Comparison of ENCODE assay signal across 8 cellular contexts in the genomic region with DNA sequence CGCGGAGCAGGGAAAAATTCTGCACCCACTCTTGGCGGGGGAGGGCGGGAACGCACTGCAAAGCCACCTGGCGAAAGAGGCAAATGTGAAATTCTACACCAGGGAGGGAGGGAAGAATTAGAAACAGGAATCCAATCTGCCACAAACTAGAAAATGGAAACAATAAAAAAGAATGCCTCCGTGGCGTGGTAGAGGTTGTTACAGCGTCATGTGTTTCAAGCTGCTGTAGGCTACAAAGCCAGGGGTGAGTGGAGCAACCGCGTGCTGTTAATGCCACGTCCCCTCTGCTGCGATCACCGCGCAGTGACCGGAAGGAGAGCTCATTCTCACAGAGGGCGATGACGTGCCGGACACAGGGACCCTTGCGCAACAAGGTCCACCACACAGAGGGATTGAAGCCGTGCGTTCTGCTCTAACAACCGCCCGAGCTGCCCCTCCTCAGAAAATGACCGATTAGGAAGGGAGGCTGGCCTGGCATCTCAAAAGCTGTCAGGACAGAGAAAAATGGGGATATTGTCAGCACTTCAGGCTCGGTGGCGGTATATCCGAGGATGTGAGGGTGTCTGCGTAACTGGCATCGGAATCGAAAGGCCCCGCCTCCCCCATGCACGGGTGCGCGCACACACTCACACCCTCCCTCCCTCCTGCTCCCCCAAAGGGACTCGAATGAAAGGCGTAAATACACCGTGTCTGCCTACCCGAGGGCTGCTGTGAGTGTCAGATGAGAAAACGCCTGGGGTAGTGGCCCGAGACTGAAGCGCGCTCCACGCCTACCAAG.
DNase-seq lines count a peak whose midpoint lies in the region; ATAC-seq, FAIRE-seq and TF ChIP-seq lines count a peak whose summit lies in the region.

No MANE protein-coding gene starts in this region.

- in situ Hi-C loops in HepG2 (cut with HindIII; ENCODE audit: extremely low pct_ligation_motif_present, low pct_unique_long_range_greater_than_20kb) = no loop called here

- TF ChIP-seq POLR2A in HepG2 (IDR thresholded peaks at IDR 0.05; ENCODE audit: insufficient read depth in 1 of 2, low read depth in 2 of 2, low read length in 2 of 2) = no peak

- H3K27me3 ChIP-seq in BJ (ENCODE audit: control insufficient read depth, insufficient read depth, low read length) (peaks cover 14% of the 10 kb centered on the region), HepG2 (ENCODE audit: control insufficient read depth in 1 of 2, insufficient read depth in 2 of 2, low read length in 2 of 2) (peaks cover 6 to 74% of the 10 kb centered on the region in 2 experiments; a peak in 4 of 5 replicates)

- no peaks in the 10 kb centered on the region for H3K79me2 ChIP-seq in HepG2 (ENCODE audit: insufficient read depth, low read length)

- peaks cover 13% of the 10 kb centered on the region for H3K4me1 ChIP-seq in HepG2 (ENCODE audit: insufficient read depth, low read length)

- TF ChIP-seq EP300 in HepG2 (IDR thresholded peaks at IDR 0.05; ENCODE audit: low read depth in 2 of 2, low read length in 2 of 2) = no peak
- TF ChIP-seq EP300 in HepG2 (CRISPR knock-in tag; IDR thresholded peaks at IDR 0.05; ENCODE audit: borderline replicate concordance) = no peak

- BruUV-seq in HepG2 (replicated peaks; lab: Mats Ljungman, UMichigan) = no TSS peak

- H3K4me3 ChIP-seq in BJ (ENCODE audit: low read depth, low read length) (peak overlapping the region; percentile 55), HepG2 (replicated peaks in 1 of 3; ENCODE audit: insufficient read depth in 1 of 3, low read depth in 2 of 3, low read length in 3 of 3) (peak overlapping the region; percentile 5 to 52 (median 11); a peak in 3 of 6 replicates)

- H4K20me1 ChIP-seq in HepG2 (ENCODE audit: insufficient read depth, low read length) = no peaks in the 10 kb centered on the region

- CTCF ChIA-PET in BJ (lab: Yijun Ruan, JAX) = interaction anchor here (1.4 kb wide), 1 partner anchor 75 kb away, joined by 3 read pairs; no protein-coding TSS in a partner anchor
- CTCF ChIA-PET in HepG2 (lab: Yijun Ruan, JAX; ENCODE audit: low intra/inter-chr PET ratio, low total read pairs) = no interaction called here

- no peak for TF ChIP-seq RAD21 in HepG2 (CRISPR knock-in tag; IDR thresholded peaks at IDR 0.05)

- H3K36me3 ChIP-seq in BJ (ENCODE audit: control insufficient read depth, insufficient read depth, low read length) = no peaks in the 10 kb centered on the region
- H3K36me3 ChIP-seq in HepG2 (replicated peaks in 1 of 2; ENCODE audit: control insufficient read depth in 1 of 2, insufficient read depth in 2 of 2, low read length in 2 of 2) = no peaks in the 10 kb centered on the region

- no peak for TF ChIP-seq CTCF in BJ (IDR thresholded peaks at IDR 0.05; ENCODE audit: insufficient read depth, low read depth, low read length)
- no peak for TF ChIP-seq CTCF in HepG2 (CRISPR knock-in tag; IDR thresholded peaks at IDR 0.05)

- no peaks in the 10 kb centered on the region for H3K9me3 ChIP-seq in HepG2 (ENCODE audit: low read length)

- no peak for FAIRE-seq in HepG2 (lab: Jason Lieb, UNC)

- POLR2A ChIA-PET in BJ (lab: Charles Lee) = interaction anchor here (0.6 kb wide), 1 partner anchor 213 kb away, joined by 12 read pairs; no protein-coding TSS in a partner anchor
- POLR2A ChIA-PET in HepG2 (lab: Yijun Ruan, JAX) = no interaction called here

- DNase-seq in BJ (ENCODE audit: low read depth) (peak; percentile 26), NCI-H128 (lab: John Stamatoyannopoulos, UW; ENCODE audit: unreplicated experiment) (peak; percentile 30), dedifferentiated amniotic fluid mesenchymal stem cell (ENCODE audit: extremely low spot score) (peak; percentile 56), HepG2 (ENCODE audit: low spot score) (peak; percentile 35)
- DNase-seq in activated CD4-positive, alpha-beta T cell treated with anti-CD3 and anti-CD28 coated beads, Interleukin-2, amount 50 U/mL, for 4 hours = peak; percentile 71 to 77
- peak; percentile 47 to 53 for DNase-seq in stimulated activated CD4-positive, alpha-beta T cell treated with anti-CD3 and anti-CD28 coated beads, Interleukin-1b, Interleukin-23, amount 100 ng/mL, for 4 hours (ENCODE audit: low read depth in 2 of 2)

- no peak overlapping the region for H3K27ac ChIP-seq in HepG2 (ENCODE audit: extremely low read length, insufficient read depth, low read length)

- WGBS in HepG2 (ENCODE audit: low lambda C conversion rate) = 43% methylated on average over 35 of the region's 44 CpGs

- ATAC-seq in HepG2 (peak; percentile 27), SK-N-SH treated with all-trans-retinoic acid at 6 μM for 48 hours (no peak), HG02588 (IDR thresholded peaks at IDR 0.05; ENCODE audit: unreplicated experiment) (no peak)

- intact Hi-C loops in HepG2 (cut with micrococcal nuclease; ENCODE audit: unreplicated experiment) = no loop called here

- no peak overlapping the region for H2AFZ ChIP-seq in HepG2 (ENCODE audit: low read length)

- H3K4me2 ChIP-seq in HepG2 (ENCODE audit: low read depth, low read length) = peak overlapping the region; percentile 67

- no peak overlapping the region for H3K9ac ChIP-seq in HepG2 (ENCODE audit: insufficient read depth, low read depth, low read length)

TF ChIP-seq in HepG2, 621 proteins besides CTCF, POLR2A, EP300 and RAD21 (continues in another document):
- TF ChIP-seq, protein P1, sequence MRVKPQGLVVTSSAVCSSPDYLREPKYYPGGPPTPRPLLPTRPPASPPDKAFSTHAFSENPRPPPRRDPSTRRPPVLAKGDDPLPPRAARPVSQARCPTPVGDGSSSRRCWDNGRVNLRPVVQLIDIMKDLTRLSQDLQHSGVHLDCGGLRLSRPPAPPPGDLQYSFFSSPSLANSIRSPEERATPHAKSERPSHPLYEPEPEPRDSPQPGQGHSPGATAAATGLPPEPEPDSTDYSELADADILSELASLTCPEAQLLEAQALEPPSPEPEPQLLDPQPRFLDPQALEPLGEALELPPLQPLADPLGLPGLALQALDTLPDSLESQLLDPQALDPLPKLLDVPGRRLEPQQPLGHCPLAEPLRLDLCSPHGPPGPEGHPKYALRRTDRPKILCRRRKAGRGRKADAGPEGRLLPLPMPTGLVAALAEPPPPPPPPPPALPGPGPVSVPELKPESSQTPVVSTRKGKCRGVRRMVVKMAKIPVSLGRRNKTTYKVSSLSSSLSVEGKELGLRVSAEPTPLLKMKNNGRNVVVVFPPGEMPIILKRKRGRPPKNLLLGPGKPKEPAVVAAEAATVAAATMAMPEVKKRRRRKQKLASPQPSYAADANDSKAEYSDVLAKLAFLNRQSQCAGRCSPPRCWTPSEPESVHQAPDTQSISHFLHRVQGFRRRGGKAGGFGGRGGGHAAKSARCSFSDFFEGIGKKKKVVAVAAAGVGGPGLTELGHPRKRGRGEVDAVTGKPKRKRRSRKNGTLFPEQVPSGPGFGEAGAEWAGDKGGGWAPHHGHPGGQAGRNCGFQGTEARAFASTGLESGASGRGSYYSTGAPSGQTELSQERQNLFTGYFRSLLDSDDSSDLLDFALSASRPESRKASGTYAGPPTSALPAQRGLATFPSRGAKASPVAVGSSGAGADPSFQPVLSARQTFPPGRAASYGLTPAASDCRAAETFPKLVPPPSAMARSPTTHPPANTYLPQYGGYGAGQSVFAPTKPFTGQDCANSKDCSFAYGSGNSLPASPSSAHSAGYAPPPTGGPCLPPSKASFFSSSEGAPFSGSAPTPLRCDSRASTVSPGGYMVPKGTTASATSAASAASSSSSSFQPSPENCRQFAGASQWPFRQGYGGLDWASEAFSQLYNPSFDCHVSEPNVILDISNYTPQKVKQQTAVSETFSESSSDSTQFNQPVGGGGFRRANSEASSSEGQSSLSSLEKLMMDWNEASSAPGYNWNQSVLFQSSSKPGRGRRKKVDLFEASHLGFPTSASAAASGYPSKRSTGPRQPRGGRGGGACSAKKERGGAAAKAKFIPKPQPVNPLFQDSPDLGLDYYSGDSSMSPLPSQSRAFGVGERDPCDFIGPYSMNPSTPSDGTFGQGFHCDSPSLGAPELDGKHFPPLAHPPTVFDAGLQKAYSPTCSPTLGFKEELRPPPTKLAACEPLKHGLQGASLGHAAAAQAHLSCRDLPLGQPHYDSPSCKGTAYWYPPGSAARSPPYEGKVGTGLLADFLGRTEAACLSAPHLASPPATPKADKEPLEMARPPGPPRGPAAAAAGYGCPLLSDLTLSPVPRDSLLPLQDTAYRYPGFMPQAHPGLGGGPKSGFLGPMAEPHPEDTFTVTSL (CRISPR knock-in tag; IDR thresholded peaks at IDR 0.05; ENCODE audit: borderline replicate concordance) = no peak

TF ChIP-seq in SK-N-SH treated with all-trans-retinoic acid at 6 μM for 48 hours, 23 proteins besides CTCF, POLR2A, EP300 and RAD21:
- TF ChIP-seq, protein P2, sequence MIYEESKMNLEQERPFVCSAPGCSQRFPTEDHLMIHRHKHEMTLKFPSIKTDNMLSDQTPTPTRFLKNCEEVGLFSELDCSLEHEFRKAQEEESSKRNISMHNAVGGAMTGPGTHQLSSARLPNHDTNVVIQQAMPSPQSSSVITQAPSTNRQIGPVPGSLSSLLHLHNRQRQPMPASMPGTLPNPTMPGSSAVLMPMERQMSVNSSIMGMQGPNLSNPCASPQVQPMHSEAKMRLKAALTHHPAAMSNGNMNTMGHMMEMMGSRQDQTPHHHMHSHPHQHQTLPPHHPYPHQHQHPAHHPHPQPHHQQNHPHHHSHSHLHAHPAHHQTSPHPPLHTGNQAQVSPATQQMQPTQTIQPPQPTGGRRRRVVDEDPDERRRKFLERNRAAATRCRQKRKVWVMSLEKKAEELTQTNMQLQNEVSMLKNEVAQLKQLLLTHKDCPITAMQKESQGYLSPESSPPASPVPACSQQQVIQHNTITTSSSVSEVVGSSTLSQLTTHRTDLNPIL (CRISPR knock-in tag; IDR thresholded peaks at IDR 0.05; ENCODE audit: low read depth) = no peak
- TF ChIP-seq, protein P3, sequence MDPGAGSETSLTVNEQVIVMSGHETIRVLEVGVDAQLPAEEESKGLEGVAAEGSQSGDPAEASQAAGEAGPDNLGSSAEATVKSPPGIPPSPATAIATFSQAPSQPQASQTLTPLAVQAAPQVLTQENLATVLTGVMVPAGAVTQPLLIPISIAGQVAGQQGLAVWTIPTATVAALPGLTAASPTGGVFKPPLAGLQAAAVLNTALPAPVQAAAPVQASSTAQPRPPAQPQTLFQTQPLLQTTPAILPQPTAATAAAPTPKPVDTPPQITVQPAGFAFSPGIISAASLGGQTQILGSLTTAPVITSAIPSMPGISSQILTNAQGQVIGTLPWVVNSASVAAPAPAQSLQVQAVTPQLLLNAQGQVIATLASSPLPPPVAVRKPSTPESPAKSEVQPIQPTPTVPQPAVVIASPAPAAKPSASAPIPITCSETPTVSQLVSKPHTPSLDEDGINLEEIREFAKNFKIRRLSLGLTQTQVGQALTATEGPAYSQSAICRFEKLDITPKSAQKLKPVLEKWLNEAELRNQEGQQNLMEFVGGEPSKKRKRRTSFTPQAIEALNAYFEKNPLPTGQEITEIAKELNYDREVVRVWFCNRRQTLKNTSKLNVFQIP (CRISPR knock-in tag; IDR thresholded peaks at IDR 0.05; ENCODE audit: borderline replicate concordance, low read depth) = no peak
- no peak for TF ChIP-seq PPARA (CRISPR knock-in tag; IDR thresholded peaks at IDR 0.05; ENCODE audit: borderline replicate concordance)
